8 cellular contexts compared by ENCODE assay signal in the genomic region with DNA sequence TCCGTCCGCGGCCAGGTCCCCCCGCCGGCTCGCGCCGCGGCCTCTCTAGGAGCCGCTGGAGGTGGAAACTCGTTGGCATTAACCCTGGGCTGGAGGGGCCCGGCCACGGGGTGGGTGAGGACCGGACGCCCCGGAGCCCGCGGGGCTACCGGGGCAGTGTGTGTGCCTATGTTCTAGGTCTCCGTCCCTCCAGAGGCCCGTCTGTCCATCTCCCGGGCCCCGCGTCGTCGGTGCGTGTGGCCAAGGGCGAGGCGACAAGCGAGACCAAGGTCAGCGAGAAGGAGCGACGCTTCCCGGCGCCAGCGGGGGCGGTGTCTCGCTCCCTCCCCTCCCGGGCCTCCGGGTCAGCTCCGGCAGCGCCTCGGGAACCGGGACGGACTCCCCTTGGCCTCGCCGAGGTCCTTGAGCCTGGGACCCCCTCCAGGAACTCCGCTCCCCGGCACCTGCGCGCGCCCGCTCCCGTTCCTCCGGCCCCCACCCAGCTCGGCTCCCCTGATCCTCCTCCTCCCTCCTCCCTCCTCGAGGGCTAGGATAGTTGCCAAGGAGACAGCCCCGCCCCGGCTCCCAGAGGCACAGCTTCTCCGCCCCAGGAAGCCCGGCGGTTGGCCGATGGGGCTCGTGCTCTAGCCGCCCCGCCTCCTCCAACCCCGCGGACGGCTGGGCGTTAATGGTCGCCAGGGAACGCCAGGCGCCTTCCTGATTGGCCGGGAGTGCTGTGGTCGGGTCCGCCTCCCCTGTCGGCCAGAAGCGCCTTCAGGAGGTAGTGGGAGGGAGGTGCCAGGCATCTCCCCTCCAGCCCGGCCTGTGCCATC. TPM values are rescaled to one million over a fixed set of nuclear protein-coding genes. Genes with fewer than 3 reads are reported as not detected.
DNase-seq lines count a peak whose midpoint lies in the region; ATAC-seq and TF ChIP-seq lines count a peak whose summit lies in the region.

No MANE protein-coding gene starts in this region.

- ATAC-seq in natural killer cell: peak; percentile 79 to 90 (median 82)

- H3K4me3 Mint-ChIP-seq in activated T-helper 2 cell treated with anti-CD3 and anti-CD28 coated beads, Interferon-gamma antibody, Interleukin-2, Interleukin-4, amounts not matched to agents 10 μg/mL and 5 μg/mL and 100 μg/mL, durations not matched to agents 14 hours and 24 hours and 36 hours (ENCODE audit: low read depth): peak overlapping the region; percentile 84
- H3K4me3 Mint-ChIP-seq in natural killer cell: peak overlapping the region; percentile 84

- intact Hi-C loops in activated T-helper 2 cell treated with anti-CD3 and anti-CD28 coated beads, Interferon-gamma antibody, Interleukin-2, Interleukin-4, amounts not matched to agents 10 μg/mL and 5 μg/mL and 100 μg/mL, durations not matched to agents 14 hours and 24 hours and 36 hours (cut with micrococcal nuclease): loop anchor here (1.0 to 5.0 kb wide), 7 partner anchors 8 to 155 kb away; partner anchors contain the start of genes DCTPP1, FBRS, ITGAL and MYL11
- intact Hi-C loops in natural killer cell (cut with micrococcal nuclease): loop anchor here (2.0 kb wide), 1 partner anchor 32 kb away; the partner anchor contains the start of gene ZNF764

- H3K9me3 Mint-ChIP-seq in activated T-helper 2 cell treated with anti-CD3 and anti-CD28 coated beads, Interferon-gamma antibody, Interleukin-2, Interleukin-4, amounts not matched to agents 10 μg/mL and 5 μg/mL and 100 μg/mL, durations not matched to agents 14 hours and 24 hours and 36 hours: no peaks in the 10 kb centered on the region
- H3K9me3 Mint-ChIP-seq in natural killer cell: no peaks in the 10 kb centered on the region

- DNase-seq in ELR (ENCODE audit: low read depth) (peak; percentile 98), GOT3 (lab: John Stamatoyannopoulos, UW) (peak; percentile 94), LNCaP clone FGC (ENCODE audit: low read depth) (peak; percentile 93), RPMI8226 (peak; percentile 99), fibroblast of mammary gland (ENCODE audit: low read depth) (peak; percentile 95), natural killer cell (peak; percentile 75)
- DNase-seq in activated T-helper 2 cell treated with anti-CD3 and anti-CD28 coated beads, Interferon-gamma antibody, Interleukin-2, Interleukin-4, amounts not matched to agents 10 μg/mL and 5 μg/mL and 100 μg/mL, durations not matched to agents 14 hours and 24 hours and 36 hours (ENCODE audit: low spot score): peak; percentile 94
- DNase-seq in stimulated activated naive CD4-positive, alpha-beta T cell (lab: John Stamatoyannopoulos, UW): peak; percentile 58 to 85 (median 69)

- H3K27ac Mint-ChIP-seq in activated T-helper 2 cell treated with anti-CD3 and anti-CD28 coated beads, Interferon-gamma antibody, Interleukin-2, Interleukin-4, amounts not matched to agents 10 μg/mL and 5 μg/mL and 100 μg/mL, durations not matched to agents 14 hours and 24 hours and 36 hours: peak overlapping the region; percentile 67
- peak overlapping the region; percentile 67 to 88 for H3K27ac Mint-ChIP-seq in natural killer cell

- peaks cover 23% of the 10 kb centered on the region for H3K4me1 Mint-ChIP-seq in activated T-helper 2 cell treated with anti-CD3 and anti-CD28 coated beads, Interferon-gamma antibody, Interleukin-2, Interleukin-4, amounts not matched to agents 10 μg/mL and 5 μg/mL and 100 μg/mL, durations not matched to agents 14 hours and 24 hours and 36 hours (ENCODE audit: low read depth)
- H3K4me1 Mint-ChIP-seq in natural killer cell: peaks cover 14 to 24% of the 10 kb centered on the region in 2 donors

- H3K36me3 Mint-ChIP-seq in activated T-helper 2 cell treated with anti-CD3 and anti-CD28 coated beads, Interferon-gamma antibody, Interleukin-2, Interleukin-4, amounts not matched to agents 10 μg/mL and 5 μg/mL and 100 μg/mL, durations not matched to agents 14 hours and 24 hours and 36 hours (ENCODE audit: low read depth): peaks cover 14% of the 10 kb centered on the region
- peaks cover 6% of the 10 kb centered on the region for H3K36me3 Mint-ChIP-seq in natural killer cell

- H3K4me3 ChIP-seq in LNCaP clone FGC (ENCODE audit: low read depth, low read length) (peak overlapping the region; percentile 74), fibroblast of mammary gland (ENCODE audit: control insufficient read depth, low read depth, low read length) (peak overlapping the region; percentile 71)

- no peaks in the 10 kb centered on the region for H3K27me3 Mint-ChIP-seq in activated T-helper 2 cell treated with anti-CD3 and anti-CD28 coated beads, Interferon-gamma antibody, Interleukin-2, Interleukin-4, amounts not matched to agents 10 μg/mL and 5 μg/mL and 100 μg/mL, durations not matched to agents 14 hours and 24 hours and 36 hours (ENCODE audit: low read depth)
- H3K27me3 Mint-ChIP-seq in natural killer cell (ENCODE audit: low read depth in 2 of 2): no peaks in the 10 kb centered on the region

- TF ChIP-seq CTCF in LNCaP clone FGC (IDR thresholded peaks at IDR 0.05; ENCODE audit: control insufficient read depth, extremely low read depth, insufficient read depth): 0 out of 2 replicates have a peak, but pooled peaks have one; percentile 17
- no peak for TF ChIP-seq CTCF in fibroblast of mammary gland (conservative IDR thresholded peaks at IDR 0.05; ENCODE audit: control insufficient read depth, insufficient read depth, low read depth, low read length)
- no peak for TF ChIP-seq CTCF in natural killer cell (IDR thresholded peaks at IDR 0.05)

RNA-seq across cellular contexts. Expression of gene ZNF768, which starts 0.7 kb away (rescaled TPM):
- 16.9 and 17.1 TPM in 2 replicates for total RNA-seq in activated T-helper 2 cell treated with anti-CD3 and anti-CD28 coated beads, Interferon-gamma antibody, Interleukin-2, Interleukin-4, amounts not matched to agents 10 μg/mL and 5 μg/mL and 100 μg/mL, durations not matched to agents 14 hours and 24 hours and 36 hours
- 1 to 10 TPM; 3.3 to 7.2 (median 5.6) TPM for total RNA-seq in natural killer cell

RNA-seq across cellular contexts. Expression of gene ZNF747, which starts 7.6 kb away (rescaled TPM):
- 11.8 and 11.9 TPM in 2 replicates for total RNA-seq in activated T-helper 2 cell treated with anti-CD3 and anti-CD28 coated beads, Interferon-gamma antibody, Interleukin-2, Interleukin-4, amounts not matched to agents 10 μg/mL and 5 μg/mL and 100 μg/mL, durations not matched to agents 14 hours and 24 hours and 36 hours
- 1 to 10 TPM; 5.0 to 8.6 (median 6.3) TPM for total RNA-seq in natural killer cell

RNA-seq across cellular contexts. Expression of gene ZNF764, which starts 31.1 kb away (rescaled TPM):
- total RNA-seq in activated T-helper 2 cell treated with anti-CD3 and anti-CD28 coated beads, Interferon-gamma antibody, Interleukin-2, Interleukin-4, amounts not matched to agents 10 μg/mL and 5 μg/mL and 100 μg/mL, durations not matched to agents 14 hours and 24 hours and 36 hours: 14.5 and 14.6 TPM in 2 replicates
- total RNA-seq in natural killer cell: 10 to 100 TPM in 2 of 3 donors, 1 to 10 TPM in 1; 9.6 to 13.0 (median 11.7) TPM

RNA-seq across cellular contexts. Expression of gene ZNF688, which starts 44.5 kb away (rescaled TPM):
- total RNA-seq in activated T-helper 2 cell treated with anti-CD3 and anti-CD28 coated beads, Interferon-gamma antibody, Interleukin-2, Interleukin-4, amounts not matched to agents 10 μg/mL and 5 μg/mL and 100 μg/mL, durations not matched to agents 14 hours and 24 hours and 36 hours: 8.7 and 9.2 TPM in 2 replicates
- 10 to 100 TPM; 10.1 to 16.9 (median 16.5) TPM for total RNA-seq in natural killer cell

RNA-seq across cellular contexts. Expression of gene ITGAL, which starts 54.5 kb away (rescaled TPM):
- 292 and 293 TPM in 2 replicates for total RNA-seq in activated T-helper 2 cell treated with anti-CD3 and anti-CD28 coated beads, Interferon-gamma antibody, Interleukin-2, Interleukin-4, amounts not matched to agents 10 μg/mL and 5 μg/mL and 100 μg/mL, durations not matched to agents 14 hours and 24 hours and 36 hours
- 1,000 to 10,000 TPM; 1,131 to 1,260 (median 1,176) TPM for total RNA-seq in natural killer cell

Comparison
In these comparisons a context has a peak if more than half of its experiments do, and no peak if none do; other contexts are left out.
1. Peak in every context shown above with its lines: DNase-seq, ATAC-seq and H3K4me3 ChIP-seq.